Comparison of ENCODE assay signal across 1 cellular context in genomic region chr17:21280081-21280518, GRCh38.
A peak's percentile ranks its signal among the peaks of the same experiment; 100 is the strongest.
TF ChIP-seq lines count a peak whose summit lies in the region.

No MANE protein-coding gene starts in this region.

TF ChIP-seq in K562, 482 proteins besides CTCF, POLR2A, EP300 and RAD21 (continued from another document and continues in another):
- no peak for TF ChIP-seq CGGBP1 (CRISPR knock-in tag; IDR thresholded peaks at IDR 0.05)
- TF ChIP-seq ZNF24 (IDR thresholded peaks at IDR 0.05): 0 out of 2 replicates have a peak, but pooled peaks have one; percentile 14
- 0 out of 2 replicates have a peak, but pooled peaks have one; percentile 14 for TF ChIP-seq CREM (IDR thresholded peaks at IDR 0.05; ENCODE audit: low read depth)
- TF ChIP-seq USF1 (CRISPR knock-in tag; IDR thresholded peaks at IDR 0.05): peak; percentile 56; the same call in 1 of the 2 replicates
- TF ChIP-seq MNT (conservative IDR thresholded peaks at IDR 0.05): peak; percentile 71 to 80
- TF ChIP-seq ZFP91 (CRISPR knock-in tag; IDR thresholded peaks at IDR 0.05): no peak
- TF ChIP-seq MAX (CRISPR knock-in tag; IDR thresholded peaks at IDR 0.05): peak; percentile 92
- TF ChIP-seq ELK3 (CRISPR knock-in tag; IDR thresholded peaks at IDR 0.05): no peak
- TF ChIP-seq MYC (IDR thresholded peaks at IDR 0.05; ENCODE audit: low read depth, low read length): peak; percentile 74
- TF ChIP-seq MYC (CRISPR knock-in tag; IDR thresholded peaks at IDR 0.05; ENCODE audit: borderline replicate concordance, low read depth): no peak
- TF ChIP-seq HLTF (IDR thresholded peaks at IDR 0.05): no peak
- TF ChIP-seq E2F6 (IDR thresholded peaks at IDR 0.05; ENCODE audit: borderline replicate concordance in 1 of 2, extremely low read depth in 1 of 2, insufficient read depth in 1 of 2, insufficient read length in 1 of 2, low read depth in 1 of 2, low read length in 1 of 2, poor library complexity in 1 of 2, severe bottlenecking in 1 of 2): peak; percentile 61 to 68
- TF ChIP-seq TARDBP (IDR thresholded peaks at IDR 0.05): no peak
- no peak for TF ChIP-seq ARID3B (CRISPR knock-in tag; IDR thresholded peaks at IDR 0.05; ENCODE audit: borderline replicate concordance)
- peak; percentile 60 for TF ChIP-seq DACH1 (IDR thresholded peaks at IDR 0.05; ENCODE audit: partially characterized antibody)
- peak; percentile 82; the same call in 1 of the 2 replicates for TF ChIP-seq XRCC5 (IDR thresholded peaks at IDR 0.05; ENCODE audit: low read depth, low read length)
- TF ChIP-seq SMARCA4 (IDR thresholded peaks at IDR 0.05): peak; percentile 39; the same call in 1 of the 2 replicates
- peak; percentile 62 for TF ChIP-seq MGA (IDR thresholded peaks at IDR 0.05)
- TF ChIP-seq KDM4B (IDR thresholded peaks at IDR 0.05; ENCODE audit: borderline replicate concordance in 2 of 2, low read depth in 1 of 2): peak in 1 of 2 experiments; percentile 57; a peak in 1 of 4 replicates
- TF ChIP-seq KLF16 (IDR thresholded peaks at IDR 0.05): 0 out of 2 replicates have a peak, but pooled peaks have one; percentile 10
- TF ChIP-seq EP400 (IDR thresholded peaks at IDR 0.05): peak; percentile 57; the same call in 1 of the 2 replicates
- 0 out of 4 replicates have a peak, but pooled peaks of 1 of the 2 experiments have one; percentile 33 for TF ChIP-seq FOXK2 (conservative IDR thresholded peaks at IDR 0.05 in 1 of 2, IDR thresholded peaks at IDR 0.05 in 1 of 2; ENCODE audit: low read depth in 2 of 2)
- peak; percentile 54; the same call in 1 of the 2 replicates for TF ChIP-seq ZKSCAN1 (IDR thresholded peaks at IDR 0.05; ENCODE audit: low read depth, low read length)
- TF ChIP-seq L3MBTL2 (IDR thresholded peaks at IDR 0.05): peak; percentile 58; the same call in 1 of the 2 replicates
- TF ChIP-seq ARID2 (IDR thresholded peaks at IDR 0.05): 0 out of 2 replicates have a peak, but pooled peaks have one; percentile 25
- TF ChIP-seq RERE (CRISPR knock-in tag; IDR thresholded peaks at IDR 0.05; ENCODE audit: borderline replicate concordance): no peak
